28 cellular contexts compared by ENCODE assay signal in genomic region chr4:182593864-182594263, GRCh38.
A peak's percentile ranks its signal among the peaks of the same experiment; 100 is the strongest.
DNase-seq lines count a peak whose midpoint lies in the region; FAIRE-seq and TF ChIP-seq lines count a peak whose summit lies in the region.
"Had no signal": no experiment of that assay in that cellular context is flagged by ENCODE, and none has a peak within 500 bp of the region (broad histone marks: within the 10 kb centered on the region; RNA-seq: fewer than 3 reads in every experiment).

No MANE protein-coding gene starts in this region.

- H3K9me2 ChIP-seq in hepatocyte (replicated peaks; ENCODE audit: insufficient read depth) = no peaks in the 10 kb centered on the region

- 93% methylated on average over 1 of the region's 1 CpG for WGBS in hepatocyte (ENCODE audit: low lambda C conversion rate, missing lambda C conversion rate)

- H3K36me3 ChIP-seq in HUES48 (ENCODE audit: control insufficient read depth, insufficient read depth, low read length) = 0 out of 2 replicates have a peak, but pooled peaks cover under 1% of the 10 kb centered on the region
- H3K36me3 ChIP-seq in hepatocyte (replicated peaks; ENCODE audit: insufficient read depth, low read depth) = no peaks in the 10 kb centered on the region
- H3K36me3 ChIP-seq: pancreas, right lobe of liver, upper lobe of left lung had no signal

- DNase-seq in cardiac fibroblast (ENCODE audit: low read depth in 2 of 2) (peak; percentile 67 to 77), hepatocyte (ENCODE audit: low spot score) (no peak), MV-4-11 (lab: John Stamatoyannopoulos, UW) (no peak), urothelium cell line (ENCODE audit: low spot score) (no peak)
- no peak for DNase-seq in activated CD4-positive, alpha-beta T cell treated with anti-CD3 and anti-CD28 coated beads, Interleukin-2, amount 50 U/mL, for 1 hour
- no peak for DNase-seq in activated CD4-positive, alpha-beta T cell treated with anti-CD3 and anti-CD28 coated beads, Interleukin-2, amount 10 ng/mL, durations not matched to agents 24 days and 14 days
- DNase-seq: activated CD4-positive, alpha-beta T cell treated with anti-CD3 and anti-CD28 coated beads, Interleukin-2, amount 50 U/mL, for 48 hours; activated CD4-positive, CD25-positive, alpha-beta regulatory T cell; activated CD8-positive, alpha-beta memory T cell treated with anti-CD3 and anti-CD28 coated beads, Interleukin-2, amount 50 U/mL, for 48 hours; CD4-positive, alpha-beta T cell; central memory CD4-positive, alpha-beta T cell; EL; mammary epithelial cell; NCI-H1092 treated with DMSO at 0.1 percent for 48 hours; NCI-H187 treated with DMSO at 0.1 percent for 48 hours; NCI-H345; pancreas; right lobe of liver; stimulated activated CD4-positive, alpha-beta T cell treated with anti-CD3 and anti-CD28 coated beads, Interleukin-4, amount 100 ng/mL, for 24 hours; substantia nigra; T-helper 1 cell; upper lobe of left lung had no signal

- H3K4me3 ChIP-seq in HUES48 (ENCODE audit: low read depth, low read length) = no peak overlapping the region
- no peak overlapping the region for H3K4me3 ChIP-seq in cardiac fibroblast (replicated peaks in 1 of 2; ENCODE audit: low read depth in 2 of 2, low read length in 2 of 2)
- H3K4me3 ChIP-seq in hepatocyte = no peak overlapping the region
- H3K4me3 ChIP-seq: GM12878, pancreas, right lobe of liver, upper lobe of left lung had no signal

- H3K9me3 Mint-ChIP-seq in activated CD4-positive, alpha-beta T cell treated with anti-CD3 and anti-CD28 coated beads, Interleukin-2, amount 10 ng/mL, durations not matched to agents 24 days and 14 days = no peaks in the 10 kb centered on the region
- H3K9me3 Mint-ChIP-seq: activated naive CD4-positive, alpha-beta T cell treated with anti-CD3 and anti-CD28 coated beads, Interleukin-2, amount 50 U/mL, for 24 hours; activated T-helper 2 cell treated with anti-CD3 and anti-CD28 coated beads, Interferon-gamma antibody, Interleukin-2, Interleukin-4, amounts not matched to agents 10 μg/mL and 5 μg/mL and 100 μg/mL, durations not matched to agents 14 hours and 24 hours and 36 hours; CD4-positive, alpha-beta T cell had no signal

- H3K27me3 Mint-ChIP-seq in activated CD4-positive, alpha-beta T cell treated with anti-CD3 and anti-CD28 coated beads, Interleukin-2, amount 10 ng/mL, durations not matched to agents 24 days and 14 days = no peaks in the 10 kb centered on the region
- H3K27me3 Mint-ChIP-seq: CD4-positive, alpha-beta T cell; stimulated activated memory B cell treated with anti-CD40 and anti-IgM and Interleukin-4, amounts not matched to agents 10 μg/mL and 1 μg/mL and 100 μg/mL, for 72 hours had no signal

- no peak overlapping the region for H2AFZ ChIP-seq in hepatocyte

- H3K9me3 ChIP-seq in HUES48 (ENCODE audit: control insufficient read depth, insufficient read depth, low read length) (peaks cover 3% of the 10 kb centered on the region), hepatocyte (ENCODE audit: low read depth) (no peaks in the 10 kb centered on the region)
- H3K9me3 ChIP-seq: pancreas, right lobe of liver had no signal

- H3K79me2 ChIP-seq in hepatocyte = no peaks in the 10 kb centered on the region

- H3K4me1 ChIP-seq in HUES48 (ENCODE audit: control insufficient read depth, insufficient read depth, low read length) (peaks cover 18% of the 10 kb centered on the region), hepatocyte (ENCODE audit: insufficient read depth) (no peaks in the 10 kb centered on the region)
- H3K4me1 ChIP-seq: pancreas, right lobe of liver, upper lobe of left lung had no signal

- no peaks in the 10 kb centered on the region for H3K36me3 Mint-ChIP-seq in activated CD4-positive, alpha-beta T cell treated with anti-CD3 and anti-CD28 coated beads, Interleukin-2, amount 10 ng/mL, durations not matched to agents 24 days and 14 days (ENCODE audit: low read depth)
- H3K36me3 Mint-ChIP-seq: activated naive CD4-positive, alpha-beta T cell treated with anti-CD3 and anti-CD28 coated beads, Interleukin-2, amount 50 U/mL, for 24 hours; stimulated activated memory B cell treated with anti-CD40 and anti-IgM and Interleukin-4, amounts not matched to agents 10 μg/mL and 1 μg/mL and 100 μg/mL, for 72 hours had no signal

- TF ChIP-seq CTCF in cardiac fibroblast (IDR thresholded peaks at IDR 0.05; ENCODE audit: low read depth, low read length) = no peak
- TF ChIP-seq CTCF in hepatocyte (IDR thresholded peaks at IDR 0.05; ENCODE audit: poor library complexity) = no peak

- no peaks in the 10 kb centered on the region for H4K20me1 ChIP-seq in hepatocyte (ENCODE audit: insufficient read depth, poor library complexity, severe bottlenecking)

- FAIRE-seq in urothelium cell line (lab: Jason Lieb, UNC) = no peak
- FAIRE-seq: GM12878, pancreas had no signal

- H3K27ac ChIP-seq in HUES48 (ENCODE audit: low read depth, low read length) = peak overlapping the region; percentile 43
- H3K27ac ChIP-seq in hepatocyte = peak overlapping the region; percentile 45
- H3K27ac ChIP-seq: pancreas, right lobe of liver, upper lobe of left lung had no signal

- no peaks in the 10 kb centered on the region for H3K27me3 ChIP-seq in HUES48 (ENCODE audit: control insufficient read depth, insufficient read depth, low read length)
- H3K27me3 ChIP-seq in hepatocyte = no peaks in the 10 kb centered on the region
- H3K27me3 ChIP-seq: pancreas, right lobe of liver, upper lobe of left lung had no signal

- intact Hi-C loops in activated CD4-positive, alpha-beta T cell treated with anti-CD3 and anti-CD28 coated beads, Interleukin-2, amount 10 ng/mL, durations not matched to agents 24 days and 14 days (cut with micrococcal nuclease) = no loop called here

- H3K9ac ChIP-seq in HUES48 (ENCODE audit: low read depth, low read length) = 0 out of 2 replicates have a peak overlapping the region, but pooled peaks have one; percentile 19

- H3K4me2 ChIP-seq in hepatocyte = no peak overlapping the region

- H3K4me1 Mint-ChIP-seq in activated CD4-positive, alpha-beta T cell treated with anti-CD3 and anti-CD28 coated beads, Interleukin-2, amount 10 ng/mL, durations not matched to agents 24 days and 14 days = no peaks in the 10 kb centered on the region
- H3K4me1 Mint-ChIP-seq: activated naive CD4-positive, alpha-beta T cell treated with anti-CD3 and anti-CD28 coated beads, Interleukin-2, amount 50 U/mL, for 24 hours; stimulated activated memory B cell treated with anti-CD40 and anti-IgM and Interleukin-4, amounts not matched to agents 10 μg/mL and 1 μg/mL and 100 μg/mL, for 72 hours had no signal

- no peak overlapping the region for H3K4me3 Mint-ChIP-seq in activated CD4-positive, alpha-beta T cell treated with anti-CD3 and anti-CD28 coated beads, Interleukin-2, amount 10 ng/mL, durations not matched to agents 24 days and 14 days
- H3K4me3 Mint-ChIP-seq: activated naive CD4-positive, alpha-beta T cell treated with anti-CD3 and anti-CD28 coated beads, Interleukin-2, amount 50 U/mL, for 24 hours; CD4-positive, alpha-beta T cell; nephron; stimulated activated memory B cell treated with anti-CD40 and anti-IgM and Interleukin-4, amounts not matched to agents 10 μg/mL and 1 μg/mL and 100 μg/mL, for 72 hours had no signal

- no peak overlapping the region for H3K27ac Mint-ChIP-seq in activated CD4-positive, alpha-beta T cell treated with anti-CD3 and anti-CD28 coated beads, Interleukin-2, amount 10 ng/mL, durations not matched to agents 24 days and 14 days
- H3K27ac Mint-ChIP-seq: activated naive CD4-positive, alpha-beta T cell treated with anti-CD3 and anti-CD28 coated beads, Interleukin-2, amount 50 U/mL, for 24 hours; activated T-helper 2 cell treated with anti-CD3 and anti-CD28 coated beads, Interferon-gamma antibody, Interleukin-2, Interleukin-4, amounts not matched to agents 10 μg/mL and 5 μg/mL and 100 μg/mL, durations not matched to agents 14 hours and 24 hours and 36 hours; CD4-positive, alpha-beta T cell; nephron; stimulated activated memory B cell treated with anti-CD40 and anti-IgM and Interleukin-4, amounts not matched to agents 10 μg/mL and 1 μg/mL and 100 μg/mL, for 72 hours had no signal

Comparison
In these comparisons a context has a peak if more than half of its experiments do, and no peak if none do; other contexts are left out.
1. DNase-seq: peak in cardiac fibroblast (2 of 2); none in hepatocyte (single experiment), activated CD4-positive, alpha-beta T cell treated with anti-CD3 and anti-CD28 coated beads, Interleukin-2, amount 50 U/mL, for 1 hour (single experiment), activated CD4-positive, alpha-beta T cell treated with anti-CD3 and anti-CD28 coated beads, Interleukin-2, amount 10 ng/mL, durations not matched to agents 24 days and 14 days (single experiment), MV-4-11 (single experiment) and urothelium cell line (single experiment).